3 cellular contexts compared by ENCODE assay signal in genomic region chr5:76165029-76165428, GRCh38.
"Had no signal": no experiment of that assay in that cellular context is flagged by ENCODE, and none has a peak within 500 bp of the region (broad histone marks: within the 10 kb centered on the region; RNA-seq: fewer than 3 reads in every experiment).

No MANE protein-coding gene starts in this region.

- ATAC-seq: GM12878 had no signal

- DNase-seq: GDM1, GF-D8 had no signal

- H3K4me3 ChIP-seq: GM12878 had no signal
